In the genomic region with DNA sequence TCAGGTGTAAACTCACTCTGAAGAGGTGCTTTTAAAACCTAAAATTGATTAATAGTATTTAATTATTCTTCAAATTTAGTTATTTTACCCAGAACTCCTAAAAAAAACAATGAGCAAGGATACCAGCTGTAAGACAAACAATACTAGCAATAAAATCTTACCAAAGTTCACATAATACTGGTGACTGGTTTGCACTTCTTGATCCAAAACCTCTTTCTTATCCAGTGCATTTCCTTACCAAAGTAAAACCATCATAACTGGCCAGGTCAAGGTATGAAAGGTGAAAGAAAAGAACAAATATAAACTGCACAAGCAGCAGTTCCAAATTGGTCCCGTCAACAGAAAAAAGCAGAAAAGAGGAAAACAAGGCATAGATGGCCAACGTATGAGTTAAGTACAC, we compare ENCODE assay signal across 19 cellular contexts.
DNase-seq lines count a peak whose midpoint lies in the region; ATAC-seq, FAIRE-seq and TF ChIP-seq lines count a peak whose summit lies in the region.
"Had no signal": no experiment of that assay in that cellular context is flagged by ENCODE, and none has a peak within 500 bp of the region (broad histone marks: within the 10 kb centered on the region; RNA-seq: fewer than 3 reads in every experiment).

No MANE protein-coding gene starts in this region.

- no peaks in the 10 kb centered on the region for H3K27me3 ChIP-seq in CD8-positive, alpha-beta T cell (ENCODE audit: insufficient read depth, low read length)
- H3K27me3 ChIP-seq in small intestine (ENCODE audit: control insufficient read depth in 2 of 2, insufficient read depth in 2 of 2, low read length in 2 of 2), result no peaks in the 10 kb centered on the region
- no peaks in the 10 kb centered on the region for H3K27me3 ChIP-seq in pancreas
- H3K27me3 ChIP-seq: BLaER1 had no signal

- TF ChIP-seq CTCF in CD8-positive, alpha-beta T cell (IDR thresholded peaks at IDR 0.05), result no peak
- TF ChIP-seq CTCF in chondrocyte (IDR thresholded peaks at IDR 0.05) (no peak), pancreas (IDR thresholded peaks at IDR 0.05) (no peak)

- POLR2A ChIA-PET in CD8-positive, alpha-beta T cell (lab: Charles Lee), result no interaction called here

- no peaks in the 10 kb centered on the region for H3K27me3 Mint-ChIP-seq in CD8-positive, alpha-beta T cell (ENCODE audit: low read depth)
- no peaks in the 10 kb centered on the region for H3K27me3 Mint-ChIP-seq in chondrocyte (ENCODE audit: low read depth)
- H3K27me3 Mint-ChIP-seq: CD4-positive, alpha-beta memory T cell had no signal

- peak overlapping the region; percentile 42 for H3K27ac Mint-ChIP-seq in CD8-positive, alpha-beta T cell
- H3K27ac Mint-ChIP-seq in chondrocyte (ENCODE audit: unreplicated experiment), result peak overlapping the region; percentile 1
- H3K27ac Mint-ChIP-seq: CD14-positive monocyte; CD4-positive, alpha-beta memory T cell; H9 had no signal

- no peaks in the 10 kb centered on the region for H3K9me3 ChIP-seq in CD8-positive, alpha-beta T cell (ENCODE audit: low read length)
- H3K9me3 ChIP-seq in small intestine (ENCODE audit: control insufficient read depth, low read depth), result no peaks in the 10 kb centered on the region
- no peaks in the 10 kb centered on the region for H3K9me3 ChIP-seq in pancreas
- H3K9me3 ChIP-seq: BLaER1 had no signal

- no peaks in the 10 kb centered on the region for H3K4me1 ChIP-seq in CD8-positive, alpha-beta T cell (ENCODE audit: insufficient read depth, low read length)
- H3K4me1 ChIP-seq in small intestine (ENCODE audit: control insufficient read depth in 2 of 2, insufficient read depth in 1 of 2, low read depth in 1 of 2, low read length in 1 of 2), result no peaks in the 10 kb centered on the region
- H3K4me1 ChIP-seq in pancreas, result peaks cover 0 to 8% (median 4%) of the 10 kb centered on the region in 3 donors

- intact Hi-C loops in CD8-positive, alpha-beta T cell (cut with DNase I, micrococcal nuclease), result no loop called here
- intact Hi-C loops in pancreas (cut with DNase I), result loop anchor here in 1 of 3 donors (10.0 kb wide), 1 partner anchor 55 kb away; no protein-coding TSS in a partner anchor

- CTCF ChIA-PET in CD8-positive, alpha-beta T cell (lab: Charles Lee), result no interaction called here

- no peaks in the 10 kb centered on the region for H3K9me3 Mint-ChIP-seq in CD8-positive, alpha-beta T cell
- no peaks in the 10 kb centered on the region for H3K9me3 Mint-ChIP-seq in chondrocyte (ENCODE audit: low read depth)
- H3K9me3 Mint-ChIP-seq: CD14-positive monocyte; CD4-positive, alpha-beta memory T cell; H9 had no signal

- H3K27ac ChIP-seq in CD8-positive, alpha-beta T cell (ENCODE audit: low read depth, low read length), result no peak overlapping the region
- H3K27ac ChIP-seq in small intestine (ENCODE audit: low read depth in 1 of 2, low read length in 1 of 2) (no peak overlapping the region), pancreas (no peak overlapping the region)
- H3K27ac ChIP-seq: BLaER1 had no signal

- peaks cover 52% of the 10 kb centered on the region for H3K36me3 Mint-ChIP-seq in CD8-positive, alpha-beta T cell
- H3K36me3 Mint-ChIP-seq in chondrocyte (ENCODE audit: low read depth), result peaks cover 4% of the 10 kb centered on the region

- no peak overlapping the region for H3K4me3 ChIP-seq in CD8-positive, alpha-beta T cell (ENCODE audit: low read depth, low read length)
- H3K4me3 ChIP-seq in small intestine (ENCODE audit: low read depth in 1 of 2, low read length in 2 of 2) (no peak overlapping the region), pancreas (no peak overlapping the region)
- H3K4me3 ChIP-seq: BLaER1 had no signal

- H3K36me3 ChIP-seq in CD8-positive, alpha-beta T cell (ENCODE audit: insufficient read depth, low read length), result no peaks in the 10 kb centered on the region
- peaks cover 0 to 1% of the 10 kb centered on the region in 2 donors for H3K36me3 ChIP-seq in small intestine (ENCODE audit: control insufficient read depth in 2 of 2, insufficient read depth in 2 of 2, low read length in 2 of 2)
- no peaks in the 10 kb centered on the region for H3K36me3 ChIP-seq in pancreas

- no peak overlapping the region for H3K4me3 Mint-ChIP-seq in CD8-positive, alpha-beta T cell
- H3K4me3 Mint-ChIP-seq in chondrocyte (ENCODE audit: unreplicated experiment), result no peak overlapping the region
- H3K4me3 Mint-ChIP-seq: CD14-positive monocyte; CD4-positive, alpha-beta memory T cell; H9 had no signal

- no peak for ATAC-seq in CD8-positive, alpha-beta T cell
- ATAC-seq in left lobe of liver (peak; percentile 21), HG03280 (IDR thresholded peaks at IDR 0.05; ENCODE audit: unreplicated experiment) (no peak), pancreas (no peak)
- ATAC-seq: HepG2 had no signal

- H3K4me1 Mint-ChIP-seq in CD8-positive, alpha-beta T cell (ENCODE audit: low read depth), result peaks cover 19% of the 10 kb centered on the region
- H3K4me1 Mint-ChIP-seq in chondrocyte (ENCODE audit: low read depth), result peaks cover 6% of the 10 kb centered on the region
- H3K4me1 Mint-ChIP-seq: CD14-positive monocyte, H9 had no signal

- FAIRE-seq in small intestine (lab: Jason Lieb, UNC) (peak; percentile 79), pancreas (lab: Jason Lieb, UNC) (no peak)
- FAIRE-seq: GM12891, GM19239, HepG2 had no signal

- no peak for DNase-seq in CD8-positive, alpha-beta T cell
- DNase-seq in chondrocyte (ENCODE audit: low spot score), result no peak
- DNase-seq in left lobe of liver (ENCODE audit: low spot score), result no peak
- peak; percentile 41 for DNase-seq in small intestine
- no peak for DNase-seq in stimulated activated CD4-positive, alpha-beta T cell treated with anti-CD3 and anti-CD28 coated beads, Interleukin-4, amount 100 ng/mL, for 1 hour
- DNase-seq in pancreas, result no peak
- DNase-seq: 8988T; CD4-positive, alpha-beta memory T cell; DMS 273 treated with DMSO at 0.1 percent for 48 hours; DMS53; DND-41; EL; H9 had no signal

- 21 to 73% (median 38%) methylated on average over 2 of the region's 2 CpGs for WGBS in small intestine, 3 donors
- 48 to 52% methylated on average over 2 of the region's 2 CpGs for WGBS in pancreas, 2 donors
